In the genomic region with DNA sequence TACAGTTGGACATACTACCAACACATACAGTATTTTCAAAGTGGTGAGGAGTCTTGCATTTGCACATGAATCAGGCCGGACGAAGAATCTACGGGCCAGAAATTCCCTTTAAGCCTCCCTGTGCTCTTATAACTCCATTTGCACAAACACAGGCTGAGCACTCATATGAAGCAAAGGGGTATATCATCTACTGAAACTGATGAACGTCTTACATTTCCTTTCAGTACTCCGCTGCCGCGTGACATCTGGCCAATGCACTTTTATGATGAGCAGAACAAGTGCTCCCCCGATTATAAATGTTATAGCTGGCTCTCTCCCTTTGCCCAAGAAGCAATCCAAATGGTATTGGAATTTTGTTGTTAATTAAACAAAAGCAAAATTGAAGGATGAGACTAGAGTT, we compare ENCODE assay signal across 12 cellular contexts.
DNase-seq lines count a peak whose midpoint lies in the region; ATAC-seq and TF ChIP-seq lines count a peak whose summit lies in the region.
"Had no signal": no experiment of that assay in that cellular context is flagged by ENCODE, and none has a peak within 500 bp of the region (broad histone marks: within the 10 kb centered on the region; RNA-seq: fewer than 3 reads in every experiment).

No MANE protein-coding gene starts in this region.

- H3K27ac ChIP-seq in vagina, result peak overlapping the region; percentile 98
- H3K27ac ChIP-seq in esophagus squamous epithelium, result peak overlapping the region in 2 of 4 donors; percentile 7 to 33

- H3K27me3 ChIP-seq in vagina (no peaks in the 10 kb centered on the region), MG63 (peaks cover 15% of the 10 kb centered on the region), esophagus squamous epithelium (no peaks in the 10 kb centered on the region)

- peaks cover 1% of the 10 kb centered on the region for H3K27me3 Mint-ChIP-seq in memory B cell

- H3K4me1 ChIP-seq in vagina (peaks cover 19% of the 10 kb centered on the region), esophagus squamous epithelium (peaks cover 4 to 73% (median 12%) of the 10 kb centered on the region in 3 donors)

- ATAC-seq in memory B cell (ENCODE audit: low read depth) (no peak), HG02678 (IDR thresholded peaks at IDR 0.05; ENCODE audit: unreplicated experiment) (no peak)
- ATAC-seq: HCT116, right cardiac atrium had no signal

- H3K36me3 Mint-ChIP-seq in memory B cell, result no peaks in the 10 kb centered on the region

- H3K4me3 Mint-ChIP-seq in memory B cell, result peak overlapping the region; percentile 39

- H3K4me1 Mint-ChIP-seq in memory B cell, result peaks cover 11% of the 10 kb centered on the region

- no peak for TF ChIP-seq POLR2A in vagina (IDR thresholded peaks at IDR 0.05)
- TF ChIP-seq POLR2A in esophagus squamous epithelium (IDR thresholded peaks at IDR 0.05), result peak in 1 of 4 donors; percentile 57

- TF ChIP-seq CTCF in vagina (IDR thresholded peaks at IDR 0.05) (no peak), esophagus squamous epithelium (IDR thresholded peaks at IDR 0.05) (no peak)

- peak overlapping the region; percentile 24 for H3K27ac Mint-ChIP-seq in memory B cell

- H3K9me3 Mint-ChIP-seq in memory B cell, result no peaks in the 10 kb centered on the region

- H3K9me3 ChIP-seq in vagina (no peaks in the 10 kb centered on the region), MG63 (no peaks in the 10 kb centered on the region), esophagus squamous epithelium (no peaks in the 10 kb centered on the region)

- DNase-seq in stimulated activated CD4-positive, alpha-beta T cell treated with anti-CD3 and anti-CD28 coated beads, Interleukin-12 subunit alpha, Interleukin-12 subunit beta, amount 100 ng/mL, for 4 hours, result peak; percentile 42
- no peak for DNase-seq in stimulated activated CD4-positive, alpha-beta T cell treated with anti-CD3 and anti-CD28 coated beads, Interleukin-2, amount 100 ng/mL, for 48 hours
- peak; percentile 60 for DNase-seq in activated naive CD4-positive, alpha-beta T cell treated with anti-CD3 and anti-CD28 coated beads, Interleukin-2, amount 50 U/mL, for 16 hours
- no peak for DNase-seq in memory B cell (ENCODE audit: low spot score in 2 of 2)
- DNase-seq in vagina (ENCODE audit: extremely low spot score in 2 of 2), result no peak
- DNase-seq in MG63, result no peak
- no peak for DNase-seq in esophagus squamous epithelium (lab: John Stamatoyannopoulos, UW)
- DNase-seq: NCI-H2081, right cardiac atrium, SHP77 treated with DMSO at 0.1 percent for 48 hours had no signal

- intact Hi-C loops in vagina (cut with DNase I) (loop anchor here (10.0 kb wide), 1 partner anchor 1246 kb away; no protein-coding TSS in a partner anchor), esophagus squamous epithelium (cut with DNase I) (loop anchor here (10.0 kb wide), 1 partner anchor 466 kb away; no protein-coding TSS in a partner anchor)

- WGBS in esophagus squamous epithelium, 2 donors, result 57 to 80% methylated on average over 8 of the region's 8 CpGs

- H3K4me3 ChIP-seq in vagina, result peak overlapping the region in 1 of 2 donors; percentile 7
- no peak overlapping the region for H3K4me3 ChIP-seq in MG63
- H3K4me3 ChIP-seq in esophagus squamous epithelium, result peak overlapping the region in 2 of 4 donors; percentile 17 to 87

- H3K36me3 ChIP-seq in vagina (no peaks in the 10 kb centered on the region), MG63 (no peaks in the 10 kb centered on the region), esophagus squamous epithelium (no peaks in the 10 kb centered on the region)

Comparison
In these comparisons a context has a peak if more than half of its experiments do, and no peak if none do; other contexts are left out.
1. DNase-seq: peak in stimulated activated CD4-positive, alpha-beta T cell treated with anti-CD3 and anti-CD28 coated beads, Interleukin-12 subunit alpha, Interleukin-12 subunit beta, amount 100 ng/mL, for 4 hours (single experiment) and activated naive CD4-positive, alpha-beta T cell treated with anti-CD3 and anti-CD28 coated beads, Interleukin-2, amount 50 U/mL, for 16 hours (single experiment); none in stimulated activated CD4-positive, alpha-beta T cell treated with anti-CD3 and anti-CD28 coated beads, Interleukin-2, amount 100 ng/mL, for 48 hours (0 of 2), memory B cell (0 of 2), vagina (0 of 2), MG63 (single experiment) and esophagus squamous epithelium (single experiment).